Comparison of ENCODE assay signal across 27 cellular contexts in genomic region chr1:56418047-56418680, GRCh38.
DNase-seq lines count a peak whose midpoint lies in the region; ATAC-seq, FAIRE-seq and TF ChIP-seq lines count a peak whose summit lies in the region.
"Had no signal": no experiment of that assay in that cellular context is flagged by ENCODE, and none has a peak within 500 bp of the region (broad histone marks: within the 10 kb centered on the region; RNA-seq: fewer than 3 reads in every experiment).

No MANE protein-coding gene starts in this region.

- H2BK12ac ChIP-seq in H1 (ENCODE audit: low read depth, low read length) = no peak overlapping the region; the same call in 1 of the 2 replicates

- no peak for DNase-seq in HEK293T (ENCODE audit: extremely low spot score)
- no peak for DNase-seq in H1 (ENCODE audit: low read depth in 1 of 2, low spot score in 2 of 2)
- no peak for DNase-seq in right lobe of liver
- no peak for DNase-seq in spleen
- no peak for DNase-seq in activated CD4-positive, alpha-beta T cell treated with anti-CD3 and anti-CD28 coated beads, Interleukin-2, amount 10 ng/mL, durations not matched to agents 24 days and 14 days
- no peak for DNase-seq in frontal cortex (ENCODE audit: low spot score in 2 of 2)
- no peak for DNase-seq in NCI-H526 (lab: John Stamatoyannopoulos, UW)
- DNase-seq in stimulated activated CD4-positive, alpha-beta T cell treated with anti-CD3 and anti-CD28 coated beads, Interleukin-4, amount 100 ng/mL, for 4 hours = no peak
- DNase-seq: activated CD4-positive, alpha-beta T cell treated with anti-CD3 and anti-CD28 coated beads, Interleukin-2, amount 10 ng/mL, durations not matched to agents 7 days and 5 days; activated gamma-delta T cell treated with Interleukin-2 at 50 U/mL for 16 hours; activated T-cell treated with anti-CD3 and anti-CD28 coated beads, Interleukin-2, amount 50 U/mL, for 24 hours; mesendoderm; NCI-H1048; NCI-H1694 treated with DMSO at 0.1 percent for 48 hours; NCI-H2171 treated with DMSO at 0.1 percent for 48 hours; NCI-H510A treated with DMSO at 0.1 percent for 48 hours; NK-92 treated with Interleukin-12 subunit alpha and Interleukin-12 subunit beta, amount 100 ng/mL, for 24 hours; SIG-M5; stimulated activated CD4-positive, alpha-beta T cell treated with anti-CD3 and anti-CD28 coated beads, Interleukin-2, amount 100 ng/mL, for 48 hours; substantia nigra; SW 1271; T-helper 9 cell had no signal

- H3K9me3 ChIP-seq in H1 (ENCODE audit: insufficient read depth in 2 of 2, low read depth in 1 of 2, low read length in 1 of 2) (no peaks in the 10 kb centered on the region), right lobe of liver (no peaks in the 10 kb centered on the region), spleen (no peaks in the 10 kb centered on the region)

- intact Hi-C loops in right lobe of liver (cut with DNase I) (loop anchor here in 1 of 2 donors (5.0 kb wide), 1 partner anchor 34 kb away; no protein-coding TSS in a partner anchor), spleen (cut with DNase I; ENCODE audit: low total_unique reads) (loop anchor here (5.0 kb wide), 1 partner anchor 159 kb away; the partner anchor contains the start of gene PLPP3)
- intact Hi-C loops in activated CD4-positive, alpha-beta T cell treated with anti-CD3 and anti-CD28 coated beads, Interleukin-2, amount 10 ng/mL, durations not matched to agents 24 days and 14 days (cut with micrococcal nuclease) = no loop called here

- no peak overlapping the region for H2BK20ac ChIP-seq in H1 (ENCODE audit: low read length)

- no peak overlapping the region for H3K4ac ChIP-seq in H1 (replicated peaks; ENCODE audit: insufficient read length, low read depth, low read length)

- no peak overlapping the region for H3K9ac ChIP-seq in H1 (replicated peaks in 1 of 4; ENCODE audit: extremely low read depth in 1 of 4, low read depth in 3 of 4, low read length in 3 of 4)

- H3K23ac ChIP-seq in H1 (ENCODE audit: insufficient read length) = no peak overlapping the region

- no peak overlapping the region for H2BK120ac ChIP-seq in H1 (replicated peaks; ENCODE audit: low read depth, low read length)

- TF ChIP-seq EP300 in H1 (IDR thresholded peaks at IDR 0.05; ENCODE audit: borderline replicate concordance in 1 of 2, low read depth in 2 of 2, low read length in 2 of 2) = no peak

- H3K4me3 ChIP-seq in H1 (ENCODE audit: extremely low read depth in 1 of 4, insufficient read depth in 2 of 4, low read depth in 3 of 4, low read length in 4 of 4) = no peak overlapping the region
- no peak overlapping the region for H3K4me3 ChIP-seq in right lobe of liver
- H3K4me3 ChIP-seq in spleen = no peak overlapping the region
- H3K4me3 ChIP-seq: GM23338 had no signal

- POLR2A ChIA-PET in HEK293T (lab: Yijun Ruan, JAX) (no interaction called here), H1 (lab: Charles Lee; ENCODE audit: partially characterized antibody) (no interaction called here)

- no peaks in the 10 kb centered on the region for H3K36me3 ChIP-seq in H1 (ENCODE audit: control insufficient read depth in 2 of 4, insufficient read depth in 4 of 4, low read length in 3 of 4)
- H3K36me3 ChIP-seq in right lobe of liver = no peaks in the 10 kb centered on the region
- no peaks in the 10 kb centered on the region for H3K36me3 ChIP-seq in spleen

- H3K14ac ChIP-seq in H1 (ENCODE audit: insufficient read length) = no peak overlapping the region

- no peak overlapping the region for H2AK5ac ChIP-seq in H1 (ENCODE audit: low read depth, low read length)

- CTCF ChIA-PET in HEK293T (lab: Yijun Ruan, JAX) (interaction anchor here (0.9 to 1.1 kb wide), 2 partner anchors 13 to 16 kb away, joined by 3 read pairs; no protein-coding TSS in a partner anchor), H1 (lab: Charles Lee; ENCODE audit: partially characterized antibody) (interaction anchor here (0.7 to 4.5 kb wide), 5 partner anchors 9 to 167 kb away, joined by 3 to 30 read pairs (median 3); no protein-coding TSS in a partner anchor)

- no peak overlapping the region for H3K56ac ChIP-seq in H1 (replicated peaks; ENCODE audit: insufficient read length, low read depth, low read length)

- WGBS in H1 (ENCODE audit: extremely low coverage in 1 of 2, insufficient coverage in 1 of 2, insufficient read length in 1 of 2, insufficient replicate concordance in 2 of 2, low coverage in 1 of 2, low lambda C conversion rate in 2 of 2, missing lambda C conversion rate in 1 of 2), 2 experiments = 88% methylated on average over 8 of the region's 8 CpGs; no CpG with 5 or more reads in 1 of the 2 experiments
- WGBS in right lobe of liver (ENCODE audit: insufficient coverage, low coverage, low lambda C conversion rate, missing lambda C conversion rate) = 75% methylated on average over 7 of the region's 8 CpGs
- WGBS in spleen, 5 donors = 58 to 65% (median 61%) methylated on average over 8 of the region's 8 CpGs

- peak overlapping the region; percentile 53; the same call in 1 of the 2 replicates for H3K18ac ChIP-seq in H1 (ENCODE audit: extremely low read depth, low read length)

- no peaks in the 10 kb centered on the region for H3K27me3 Mint-ChIP-seq in activated CD4-positive, alpha-beta T cell treated with anti-CD3 and anti-CD28 coated beads, Interleukin-2, amount 10 ng/mL, durations not matched to agents 24 days and 14 days
- H3K27me3 Mint-ChIP-seq: activated T-cell treated with anti-CD3 and anti-CD28 coated beads, Interleukin-2, amount 50 U/mL, for 24 hours had no signal

- TF ChIP-seq CTCF in H1 (IDR thresholded peaks at IDR 0.05; ENCODE audit: control extremely low read depth in 1 of 3, insufficient read depth in 1 of 3, low read depth in 1 of 3, low read length in 3 of 3) (no peak), right lobe of liver (IDR thresholded peaks at IDR 0.05) (no peak), spleen (IDR thresholded peaks at IDR 0.05 in 8 of 11, conservative IDR thresholded peaks at IDR 0.05 in 3 of 11) (no peak)

- H3K36me3 Mint-ChIP-seq in activated CD4-positive, alpha-beta T cell treated with anti-CD3 and anti-CD28 coated beads, Interleukin-2, amount 10 ng/mL, durations not matched to agents 24 days and 14 days (ENCODE audit: low read depth) = no peaks in the 10 kb centered on the region
- H3K36me3 Mint-ChIP-seq: brain had no signal

- TF ChIP-seq POLR2A in H1 (IDR thresholded peaks at IDR 0.05; ENCODE audit: control extremely low read depth in 1 of 2, low read depth in 2 of 2, low read length in 2 of 2) = no peak
- no peak for TF ChIP-seq POLR2A in right lobe of liver (IDR thresholded peaks at IDR 0.05)
- TF ChIP-seq POLR2A in spleen (IDR thresholded peaks at IDR 0.05) = no peak

- peak overlapping the region; percentile 30; the same call in 1 of the 2 replicates for H2BK5ac ChIP-seq in H1 (ENCODE audit: low read depth, low read length)

- H3K4me1 ChIP-seq in H1 (replicated peaks in 1 of 4; ENCODE audit: control insufficient read depth in 3 of 4, insufficient read depth in 4 of 4, low read length in 3 of 4) (no peaks in the 10 kb centered on the region), right lobe of liver (peaks cover 0 to 32% (median 17%) of the 10 kb centered on the region in 4 donors), spleen (peaks cover 0 to 36% (median 15%) of the 10 kb centered on the region in 6 donors)

- H3K23me2 ChIP-seq in H1 (ENCODE audit: low read depth, low read length) = no peaks in the 10 kb centered on the region; the same call in 1 of the 2 replicates

- H2AFZ ChIP-seq in H1 (ENCODE audit: low read length) = no peak overlapping the region
- H2AFZ ChIP-seq: GM23338 had no signal

- no peaks in the 10 kb centered on the region for H3K79me1 ChIP-seq in H1 (ENCODE audit: low read depth, low read length)

- H4K5ac ChIP-seq in H1 (ENCODE audit: insufficient read length, low read depth, low read length) = no peak overlapping the region

- no peak overlapping the region for H4K91ac ChIP-seq in H1 (replicated peaks; ENCODE audit: insufficient read length, low read length)

- no peaks in the 10 kb centered on the region for H3K4me1 Mint-ChIP-seq in activated CD4-positive, alpha-beta T cell treated with anti-CD3 and anti-CD28 coated beads, Interleukin-2, amount 10 ng/mL, durations not matched to agents 24 days and 14 days
- H3K4me1 Mint-ChIP-seq: activated CD4-positive, alpha-beta T cell treated with anti-CD3 and anti-CD28 coated beads, Interleukin-2, amount 10 ng/mL, durations not matched to agents 7 days and 5 days had no signal

- peak in 2 of 4 donors; percentile 1 to 12 for ATAC-seq in right lobe of liver
- ATAC-seq: GM23338 had no signal

- no peaks in the 10 kb centered on the region for H4K20me1 ChIP-seq in H1 (replicated peaks in 1 of 2; ENCODE audit: control insufficient read depth in 1 of 2, insufficient read depth in 2 of 2, low read length in 2 of 2)

- no peak overlapping the region for H3K4me3 Mint-ChIP-seq in activated CD4-positive, alpha-beta T cell treated with anti-CD3 and anti-CD28 coated beads, Interleukin-2, amount 10 ng/mL, durations not matched to agents 24 days and 14 days
- H3K4me3 Mint-ChIP-seq: activated CD4-positive, alpha-beta T cell treated with anti-CD3 and anti-CD28 coated beads, Interleukin-2, amount 10 ng/mL, durations not matched to agents 7 days and 5 days; activated T-cell treated with anti-CD3 and anti-CD28 coated beads, Interleukin-2, amount 50 U/mL, for 24 hours; brain; GM23338; IgD-negative memory B cell had no signal

- no peak overlapping the region for H3K27ac Mint-ChIP-seq in activated CD4-positive, alpha-beta T cell treated with anti-CD3 and anti-CD28 coated beads, Interleukin-2, amount 10 ng/mL, durations not matched to agents 24 days and 14 days
- H3K27ac Mint-ChIP-seq: activated CD4-positive, alpha-beta T cell treated with anti-CD3 and anti-CD28 coated beads, Interleukin-2, amount 10 ng/mL, durations not matched to agents 7 days and 5 days; activated T-cell treated with anti-CD3 and anti-CD28 coated beads, Interleukin-2, amount 50 U/mL, for 24 hours; brain; GM23338 had no signal

- H3K27ac ChIP-seq in H1 (ENCODE audit: low read depth, low read length) = no peak overlapping the region
- peak overlapping the region in 2 of 3 donors; percentile 47 to 67 for H3K27ac ChIP-seq in right lobe of liver
- peak overlapping the region in 7 of 8 donors; percentile 13 to 66 (median 51) for H3K27ac ChIP-seq in spleen
- H3K27ac ChIP-seq: epithelial cell of prostate had no signal

- no peak for FAIRE-seq in H1 (lab: Jason Lieb, UNC)
- no peak for FAIRE-seq in frontal cortex (lab: Jason Lieb, UNC)
- FAIRE-seq: D721Med had no signal

- no peaks in the 10 kb centered on the region; a peak in 1 of 7 replicates for H3K27me3 ChIP-seq in H1 (replicated peaks in 1 of 4; ENCODE audit: control insufficient read depth in 3 of 4, extremely low read depth in 1 of 4, insufficient read depth in 3 of 4, low read length in 3 of 4)
- no peaks in the 10 kb centered on the region for H3K27me3 ChIP-seq in right lobe of liver
- no peaks in the 10 kb centered on the region for H3K27me3 ChIP-seq in spleen (replicated peaks in 1 of 7)

- H4K8ac ChIP-seq in H1 (ENCODE audit: extremely low read depth, insufficient read depth, low read length) = no peak overlapping the region

- H3K79me2 ChIP-seq in H1 (ENCODE audit: control insufficient read depth in 1 of 2, insufficient read depth in 2 of 2, low read length in 2 of 2) = no peaks in the 10 kb centered on the region

- no peak for TF ChIP-seq RAD21 in H1 (IDR thresholded peaks at IDR 0.05 in 1 of 2, conservative IDR thresholded peaks at IDR 0.05 in 1 of 2; ENCODE audit: low read depth in 2 of 2, low read length in 2 of 2)

- H3K9me3 Mint-ChIP-seq in activated CD4-positive, alpha-beta T cell treated with anti-CD3 and anti-CD28 coated beads, Interleukin-2, amount 10 ng/mL, durations not matched to agents 24 days and 14 days = no peaks in the 10 kb centered on the region
- H3K9me3 Mint-ChIP-seq: activated CD4-positive, alpha-beta T cell treated with anti-CD3 and anti-CD28 coated beads, Interleukin-2, amount 10 ng/mL, durations not matched to agents 7 days and 5 days; activated T-cell treated with anti-CD3 and anti-CD28 coated beads, Interleukin-2, amount 50 U/mL, for 24 hours; brain; GM23338 had no signal

- H3K4me2 ChIP-seq in H1 (ENCODE audit: insufficient read depth in 1 of 2, low read depth in 2 of 2, low read length in 2 of 2) = no peak overlapping the region
- H3K4me2 ChIP-seq: GM23338 had no signal

- no peak overlapping the region for H2BK15ac ChIP-seq in H1 (ENCODE audit: low read length)
